Comparison of ENCODE assay signal across 8 cellular contexts in genomic region chr11:120344302-120345004, GRCh38. TPM values are rescaled to one million over a fixed set of nuclear protein-coding genes. Genes with fewer than 3 reads are reported as not detected.
DNase-seq lines count a peak whose midpoint lies in the region; ATAC-seq and TF ChIP-seq lines count a peak whose summit lies in the region.

No MANE protein-coding gene starts in this region.

- peak overlapping the region; percentile 49 for H3K4me3 ChIP-seq in SK-N-MC
- H3K4me3 ChIP-seq in transverse colon: no peak overlapping the region
- H3K4me3 ChIP-seq in vagina: no peak overlapping the region

- TF ChIP-seq EP300 in transverse colon (IDR thresholded peaks at IDR 0.05; ENCODE audit: low read depth): no peak

- H3K36me3 ChIP-seq in SK-N-MC (ENCODE audit: insufficient read depth, low read length) (peaks cover 6% of the 10 kb centered on the region; the same call in 1 of the 2 replicates), transverse colon (no peaks in the 10 kb centered on the region), vagina (no peaks in the 10 kb centered on the region)

- peak overlapping the region; percentile 74; the same call in 1 of the 2 replicates for H3K27ac ChIP-seq in SK-N-MC
- peak overlapping the region; percentile 91 for H3K27ac ChIP-seq in epithelial cell of prostate
- no peak overlapping the region for H3K27ac ChIP-seq in transverse colon
- no peak overlapping the region for H3K27ac ChIP-seq in vagina

- H3K27me3 ChIP-seq in transverse colon (no peaks in the 10 kb centered on the region), vagina (no peaks in the 10 kb centered on the region)

- DNase-seq in Daoy (ENCODE audit: low read depth) (peak; percentile 69), SK-N-MC (ENCODE audit: low read depth, low spot score) (peak; percentile 81), epithelial cell of prostate (ENCODE audit: low read depth, low spot score) (peak; percentile 57), transverse colon (peak; percentile 18), ecto neural progenitor cell (ENCODE audit: low spot score) (no peak), vagina (ENCODE audit: extremely low spot score in 2 of 2) (no peak)

- intact Hi-C loops in transverse colon (cut with DNase I; ENCODE audit: low total_unique reads) (no loop called here), vagina (cut with DNase I) (no loop called here)

- H3K4me1 ChIP-seq in transverse colon: peaks cover 33 to 92% (median 46%) of the 10 kb centered on the region in 4 donors
- H3K4me1 ChIP-seq in vagina: peaks cover 93% of the 10 kb centered on the region

- no peak overlapping the region for H3K9ac ChIP-seq in SK-N-MC (ENCODE audit: insufficient read length)

- ATAC-seq in GM19372 (IDR thresholded peaks at IDR 0.05; ENCODE audit: low read depth, unreplicated experiment) (peak; percentile 76), HG03159 (IDR thresholded peaks at IDR 0.05; ENCODE audit: unreplicated experiment) (peak; percentile 87)

- 57% methylated on average over 1 of the region's 1 CpG; no CpG with 5 or more reads in 1 of the 2 donors for WGBS in transverse colon (ENCODE audit: low coverage in 1 of 2), 2 donors

- TF ChIP-seq CTCF in transverse colon (IDR thresholded peaks at IDR 0.05): no peak
- TF ChIP-seq CTCF in vagina (IDR thresholded peaks at IDR 0.05): no peak

- in situ Hi-C loops in transverse colon (cut with MboI; ENCODE audit: low pct_ligation_motif_present in 1 of 4, low pct_unique_long_range_greater_than_20kb in 1 of 4, low sequenced_read_pairs in 3 of 4): loop anchor here in 1 of 4 donors (25.0 kb wide), 1 partner anchor 93 kb away; no protein-coding TSS in a partner anchor

- H3K9me3 ChIP-seq in SK-N-MC (ENCODE audit: low read depth, low read length): no peaks in the 10 kb centered on the region
- H3K9me3 ChIP-seq in transverse colon: no peaks in the 10 kb centered on the region
- no peaks in the 10 kb centered on the region for H3K9me3 ChIP-seq in vagina

- TF ChIP-seq POLR2A in transverse colon (IDR thresholded peaks at IDR 0.05) (no peak), vagina (IDR thresholded peaks at IDR 0.05) (no peak)

RNA-seq across cellular contexts. Expression of gene ARHGEF12, which starts 8.2 kb away (rescaled TPM):
- 20.4 and 20.8 TPM in 2 replicates for total RNA-seq in Daoy (2014; rRNA removed; shearing (Covaris generic))
- 100 to 1,000 TPM in 2 of 4 donors, 10 to 100 TPM in 2; 75.9 to 116 (median 94.3) TPM for total RNA-seq in transverse colon
- 106 TPM for total RNA-seq in vagina

RNA-seq across cellular contexts. Expression of gene TLCD5, which starts 19.4 kb away (rescaled TPM):
- total RNA-seq in Daoy (2014; rRNA removed; shearing (Covaris generic)): 5.7 and 11.4 TPM in 2 replicates
- total RNA-seq in transverse colon (1 to 10 TPM in 3 of 4 donors, not detected in 1; 1.3 to 9.4 (median 1.5) TPM), vagina (3.7 TPM)

Comparison
In these comparisons a context has a peak if more than half of its experiments do, and no peak if none do; other contexts are left out.
1. DNase-seq: peak in Daoy (single experiment), SK-N-MC (single experiment), epithelial cell of prostate (single experiment) and transverse colon (single experiment); none in ecto neural progenitor cell (single experiment) and vagina (0 of 2).
2. H3K27ac ChIP-seq: peak in SK-N-MC (single experiment) and epithelial cell of prostate (single experiment); none in transverse colon (0 of 4) and vagina (single experiment).